Comparison of ENCODE assay signal across 17 cellular contexts in genomic region chr3:155608237-155608636, GRCh38.
"Had no signal": no experiment of that assay in that cellular context is flagged by ENCODE, and none has a peak within 500 bp of the region (broad histone marks: within the 10 kb centered on the region; RNA-seq: fewer than 3 reads in every experiment).

No MANE protein-coding gene starts in this region.

- H3K27ac Mint-ChIP-seq: effector memory CD8-positive, alpha-beta T cell; natural killer cell had no signal

- H3K4me3 Mint-ChIP-seq: effector memory CD8-positive, alpha-beta T cell; natural killer cell had no signal

- H3K36me3 ChIP-seq: esophagus squamous epithelium, gastroesophageal sphincter, neutrophil, right atrium auricular region, stomach, thoracic aorta, transverse colon had no signal

- DNase-seq: effector memory CD8-positive, alpha-beta T cell; esophagus squamous epithelium; foreskin fibroblast; glutamatergic neuron; kidney glomerular epithelial cell; mucosa of descending colon; natural killer cell; small intestine; stimulated activated CD4-positive, alpha-beta T cell treated with anti-CD3 and anti-CD28 coated beads, Interleukin-12 subunit alpha, Interleukin-12 subunit beta, amount 100 ng/mL, for 4 hours; stimulated activated naive CD4-positive, alpha-beta T cell; stomach; substantia nigra; transverse colon had no signal

- H3K27me3 ChIP-seq: esophagus squamous epithelium, gastroesophageal sphincter, neutrophil, right atrium auricular region, stomach, transverse colon had no signal

- H3K4me3 ChIP-seq: esophagus squamous epithelium, gastroesophageal sphincter, mucosa of descending colon, right atrium auricular region, stomach, thoracic aorta, transverse colon had no signal

- H3K9me3 ChIP-seq: mucosa of descending colon, neutrophil, thoracic aorta, transverse colon had no signal

- H3K27ac ChIP-seq: esophagus squamous epithelium, gastroesophageal sphincter, neutrophil, right atrium auricular region, stomach, thoracic aorta, transverse colon had no signal

- H3K4me1 ChIP-seq: esophagus squamous epithelium, gastroesophageal sphincter, right atrium auricular region, transverse colon had no signal
